8 cellular contexts compared by ENCODE assay signal in the genomic region with DNA sequence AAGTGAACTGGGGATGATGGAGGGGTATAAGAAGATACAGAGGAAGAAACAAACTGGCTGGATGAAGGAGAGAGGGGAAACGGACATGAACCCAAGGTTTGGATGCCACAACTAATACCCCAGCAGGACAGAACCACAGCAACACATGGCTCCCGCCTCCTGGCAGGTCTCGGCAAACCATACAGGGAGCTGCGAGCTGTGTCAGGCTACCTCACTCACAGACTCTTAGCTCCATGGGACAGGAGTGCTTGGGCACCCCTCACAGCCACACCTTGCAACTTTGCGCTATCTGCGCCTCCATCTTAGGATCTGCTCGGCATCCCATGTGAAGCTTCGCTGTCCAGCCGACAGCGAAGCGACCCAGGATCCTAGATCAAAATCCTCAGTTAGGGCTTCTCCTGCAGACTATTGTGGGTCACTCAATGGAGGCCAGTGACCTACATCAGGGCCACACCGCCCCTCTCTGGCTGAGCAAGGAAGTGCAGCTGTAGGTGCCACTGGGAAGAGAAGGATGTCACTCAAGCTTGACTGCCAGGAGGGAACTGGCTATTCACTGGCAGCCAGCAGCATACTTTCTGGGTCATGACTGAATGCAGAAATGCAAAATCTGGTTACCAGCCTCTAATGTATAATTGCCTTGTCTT.
DNase-seq lines count a peak whose midpoint lies in the region; ATAC-seq and TF ChIP-seq lines count a peak whose summit lies in the region.

No MANE protein-coding gene starts in this region.

- peak; percentile 75 for TF ChIP-seq CTCF in DND-41 (IDR thresholded peaks at IDR 0.05; ENCODE audit: borderline replicate concordance, extremely low read depth, low read length, poor library complexity, severe bottlenecking)
- TF ChIP-seq CTCF in progenitor cell of endocrine pancreas (IDR thresholded peaks at IDR 0.05; ENCODE audit: unreplicated experiment) = peak; percentile 98

- no peaks in the 10 kb centered on the region for H3K4me1 Mint-ChIP-seq in progenitor cell of endocrine pancreas (ENCODE audit: low read depth)

- no peak overlapping the region for H3K4me3 Mint-ChIP-seq in progenitor cell of endocrine pancreas (ENCODE audit: low read depth)

- H3K27me3 ChIP-seq in DND-41 (ENCODE audit: insufficient read depth, low read length, poor library complexity) = peaks cover 5% of the 10 kb centered on the region

- H3K4me1 ChIP-seq in DND-41 (ENCODE audit: insufficient read depth, low read length) = no peaks in the 10 kb centered on the region

- no peak overlapping the region for H3K9ac ChIP-seq in DND-41 (ENCODE audit: low read depth, low read length)

- H2AFZ ChIP-seq in DND-41 (ENCODE audit: low read depth, low read length) = no peak overlapping the region

- H3K9me3 Mint-ChIP-seq in activated naive CD4-positive, alpha-beta T cell treated with anti-CD3 and anti-CD28 coated beads, Interleukin-2, amount 50 U/mL, for 72 hours = no peaks in the 10 kb centered on the region
- H3K9me3 Mint-ChIP-seq in progenitor cell of endocrine pancreas (ENCODE audit: low read depth) = no peaks in the 10 kb centered on the region

- H3K36me3 ChIP-seq in DND-41 (ENCODE audit: insufficient read depth, low read length) = no peaks in the 10 kb centered on the region

- no peak overlapping the region for H3K27ac Mint-ChIP-seq in activated naive CD4-positive, alpha-beta T cell treated with anti-CD3 and anti-CD28 coated beads, Interleukin-2, amount 50 U/mL, for 72 hours
- H3K27ac Mint-ChIP-seq in progenitor cell of endocrine pancreas = no peak overlapping the region

- CTCF ChIA-PET in HEK293T (lab: Yijun Ruan, JAX) = interaction anchor here (0.6 to 1.6 kb wide), 10 partner anchors 8 to 510 kb away, joined by 3 to 12 read pairs (median 3); a partner anchor contains a TSS

- H3K27ac ChIP-seq in DND-41 (ENCODE audit: low read length) = no peak overlapping the region

- no peak overlapping the region for H3K4me3 ChIP-seq in DND-41 (ENCODE audit: low read depth in 1 of 2, low read length in 2 of 2)

- intact Hi-C loops in left cardiac atrium (cut with DNase I) = loop anchor here (5.0 to 10.0 kb wide), 2 partner anchors 376 to 379 kb away; no protein-coding TSS in a partner anchor

- peaks cover 22% of the 10 kb centered on the region for H3K27me3 Mint-ChIP-seq in progenitor cell of endocrine pancreas

- POLR2A ChIA-PET in HEK293T (lab: Yijun Ruan, JAX) = no interaction called here

- H3K4me2 ChIP-seq in DND-41 (ENCODE audit: insufficient read depth, low read length) = no peak overlapping the region

- H4K20me1 ChIP-seq in DND-41 (ENCODE audit: insufficient read depth, low read length) = no peaks in the 10 kb centered on the region

- DNase-seq in DND-41 = peak; percentile 48
- peak; percentile 73 for DNase-seq in HEK293T (ENCODE audit: extremely low spot score)
- DNase-seq in NCI-H69 (lab: John Stamatoyannopoulos, UW) = peak; percentile 59
- DNase-seq in activated naive CD4-positive, alpha-beta T cell treated with anti-CD3 and anti-CD28 coated beads, Interleukin-2, amount 50 U/mL, for 72 hours (ENCODE audit: low spot score in 2 of 2) = peak in 1 of 2 donors; percentile 69
- peak; percentile 43 for DNase-seq in left cardiac atrium
- peak; percentile 79 for DNase-seq in progenitor cell of endocrine pancreas (ENCODE audit: low spot score, unreplicated experiment)

- ATAC-seq in DND-41 (ENCODE audit: insufficient read depth, low read depth) (peak; percentile 48; the same call in 1 of the 3 replicates), left cardiac atrium (peak; percentile 78 to 82), GM19328 (IDR thresholded peaks at IDR 0.05; ENCODE audit: unreplicated experiment) (no peak), GM18498 (IDR thresholded peaks at IDR 0.05; ENCODE audit: unreplicated experiment) (no peak)
- peak; percentile 44 to 63 for ATAC-seq in activated naive CD4-positive, alpha-beta T cell treated with anti-CD3 and anti-CD28 coated beads, Interleukin-2, amount 50 U/mL, for 72 hours

- no peaks in the 10 kb centered on the region for H3K36me3 Mint-ChIP-seq in activated naive CD4-positive, alpha-beta T cell treated with anti-CD3 and anti-CD28 coated beads, Interleukin-2, amount 50 U/mL, for 72 hours
- no peaks in the 10 kb centered on the region for H3K36me3 Mint-ChIP-seq in progenitor cell of endocrine pancreas (ENCODE audit: insufficient read depth)

- no peaks in the 10 kb centered on the region for H3K9me3 ChIP-seq in DND-41 (ENCODE audit: insufficient read depth, low read length, severe bottlenecking)

- no peaks in the 10 kb centered on the region for H3K79me2 ChIP-seq in DND-41 (ENCODE audit: insufficient read depth, low read length)

TF ChIP-seq in HEK293T, 16 proteins besides CTCF, POLR2A, EP300 and RAD21:
- TF ChIP-seq BHLHE40 (IDR thresholded peaks at IDR 0.05; ENCODE audit: borderline replicate concordance) = no peak
- no peak for TF ChIP-seq LEF1 (IDR thresholded peaks at IDR 0.05; ENCODE audit: borderline replicate concordance)
- TF ChIP-seq, protein P1, sequence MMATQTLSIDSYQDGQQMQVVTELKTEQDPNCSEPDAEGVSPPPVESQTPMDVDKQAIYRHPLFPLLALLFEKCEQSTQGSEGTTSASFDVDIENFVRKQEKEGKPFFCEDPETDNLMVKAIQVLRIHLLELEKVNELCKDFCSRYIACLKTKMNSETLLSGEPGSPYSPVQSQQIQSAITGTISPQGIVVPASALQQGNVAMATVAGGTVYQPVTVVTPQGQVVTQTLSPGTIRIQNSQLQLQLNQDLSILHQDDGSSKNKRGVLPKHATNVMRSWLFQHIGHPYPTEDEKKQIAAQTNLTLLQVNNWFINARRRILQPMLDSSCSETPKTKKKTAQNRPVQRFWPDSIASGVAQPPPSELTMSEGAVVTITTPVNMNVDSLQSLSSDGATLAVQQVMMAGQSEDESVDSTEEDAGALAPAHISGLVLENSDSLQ (IDR thresholded peaks at IDR 0.05) = peak; percentile 78

Comparison
In these comparisons a context has a peak if more than half of its experiments do, and no peak if none do; other contexts are left out.
1. ATAC-seq: peak in DND-41 (single experiment), activated naive CD4-positive, alpha-beta T cell treated with anti-CD3 and anti-CD28 coated beads, Interleukin-2, amount 50 U/mL, for 72 hours (2 of 2) and left cardiac atrium (2 of 2); none in GM19328 (single experiment) and GM18498 (single experiment).